9 cellular contexts compared by ENCODE assay signal in genomic region chr7:104328308-104328969, GRCh38. TPM values are rescaled to one million over a fixed set of nuclear protein-coding genes. Genes with fewer than 3 reads are reported as not detected.
DNase-seq lines count a peak whose midpoint lies in the region; ATAC-seq and TF ChIP-seq lines count a peak whose summit lies in the region.
"Had no signal": no experiment of that assay in that cellular context is flagged by ENCODE, and none has a peak within 500 bp of the region (broad histone marks: within the 10 kb centered on the region; RNA-seq: fewer than 3 reads in every experiment).

LHFPL3 (plus strand) TSS chr7:104328603.

- no peak for DNase-seq in AG04450 (ENCODE audit: low read depth, low spot score)
- no peak for DNase-seq in ascending aorta (ENCODE audit: low spot score in 2 of 2)
- DNase-seq in mesothelial cell of epicardium (ENCODE audit: low spot score in 2 of 2, unreplicated experiment in 2 of 2): peak; percentile 21 to 42
- DNase-seq in stimulated activated CD4-positive, alpha-beta T cell treated with anti-CD3 and anti-CD28 coated beads, Interleukin-4, amount 100 ng/mL, for 1 hour: no peak
- DNase-seq in superior temporal gyrus (ENCODE audit: extremely low spot score): no peak

- CTCF ChIA-PET in AG04450 (lab: Charles Lee): no interaction called here

- H3K9me3 Mint-ChIP-seq in mesothelial cell of epicardium: no peaks in the 10 kb centered on the region

- H3K27ac Mint-ChIP-seq in mesothelial cell of epicardium: no peak within 1 kb of the TSS

- peaks cover 2% of the 10 kb centered on the region for H3K4me1 Mint-ChIP-seq in mesothelial cell of epicardium

- POLR2A ChIA-PET in AG04450 (lab: Yijun Ruan, JAX): no interaction called here

- H3K27me3 Mint-ChIP-seq in mesothelial cell of epicardium (ENCODE audit: low read depth): peaks cover 95% of the 10 kb centered on the region

- H3K9me3 ChIP-seq in AG04450 (ENCODE audit: control insufficient read depth, insufficient read depth, low read length) (no peaks in the 10 kb centered on the region), HUES64 (ENCODE audit: insufficient read depth, low read depth, low read length) (no peaks in the 10 kb centered on the region), ascending aorta (no peaks in the 10 kb centered on the region)
- H3K9me3 ChIP-seq: neutrophil had no signal

- TF ChIP-seq CTCF in AG04450 (IDR thresholded peaks at IDR 0.05; ENCODE audit: low read depth, low read length): no peak
- no peak for TF ChIP-seq CTCF in ascending aorta (IDR thresholded peaks at IDR 0.05)
- no peak for TF ChIP-seq CTCF in mesothelial cell of epicardium (IDR thresholded peaks at IDR 0.05; ENCODE audit: unreplicated experiment)

- H3K4me1 ChIP-seq in HUES64 (ENCODE audit: insufficient read depth, low read length) (no peaks in the 10 kb centered on the region), ascending aorta (no peaks in the 10 kb centered on the region)

- no peaks in the 10 kb centered on the region for H3K36me3 ChIP-seq in HUES64 (ENCODE audit: insufficient read depth, low read length)
- no peaks in the 10 kb centered on the region for H3K36me3 ChIP-seq in ascending aorta
- H3K36me3 ChIP-seq: neutrophil had no signal

- H3K4me3 Mint-ChIP-seq in mesothelial cell of epicardium: peak within 1 kb of the TSS; percentile 56

- H3K4me3 ChIP-seq in AG04450 (ENCODE audit: low read depth, low read length): peak within 1 kb of the TSS; percentile 34
- H3K4me3 ChIP-seq in HUES64 (ENCODE audit: low read length): peak within 1 kb of the TSS; percentile 56
- peak within 1 kb of the TSS; percentile 30 to 46 for H3K4me3 ChIP-seq in ascending aorta

- H3K9ac ChIP-seq in HUES64 (ENCODE audit: low read depth, low read length): peak within 1 kb of the TSS; percentile 37; the same call in 1 of the 2 replicates

- no peak within 1 kb of the TSS for H3K27ac ChIP-seq in AG04450 (ENCODE audit: low read depth, low read length)
- no peak within 1 kb of the TSS for H3K27ac ChIP-seq in HUES64 (ENCODE audit: low read depth, low read length)
- no peak within 1 kb of the TSS for H3K27ac ChIP-seq in ascending aorta
- H3K27ac ChIP-seq: neutrophil had no signal

- H3K36me3 Mint-ChIP-seq in mesothelial cell of epicardium: no peaks in the 10 kb centered on the region

- intact Hi-C loops in ascending aorta (cut with DNase I): no loop called here

- 1% methylated on average over 62 of the region's 62 CpGs for WGBS in HUES64

- no peak for ATAC-seq in HG02973 (IDR thresholded peaks at IDR 0.05; ENCODE audit: unreplicated experiment)
- ATAC-seq in HG03095 (IDR thresholded peaks at IDR 0.05; ENCODE audit: unreplicated experiment): no peak

- H3K27me3 ChIP-seq in AG04450 (ENCODE audit: control insufficient read depth, insufficient read depth, low read length) (peaks cover 30% of the 10 kb centered on the region), HUES64 (ENCODE audit: insufficient read depth, low read length) (peaks cover 94% of the 10 kb centered on the region), ascending aorta (no peaks in the 10 kb centered on the region)

RNA-seq across cellular contexts. Expression of gene LHFPL3, which starts in this region (rescaled TPM):
- polyA plus RNA-seq in AG04450 (2011; rRNA removed): not detected in 2 replicates
- not detected in 2 replicates for polyA minus RNA-seq in AG04450 (2011; rRNA and poly(A)+ RNA removed)
- polyA plus RNA-seq in HUES64 (2013, experiment 1 of 2): 0.15 TPM
- polyA plus RNA-seq in HUES64 (2013, experiment 2 of 2): 0.13 TPM
- total RNA-seq in ascending aorta (not detected), mesothelial cell of epicardium (not detected in 3 replicates)

Comparison
In these comparisons a context has a peak if more than half of its experiments do, and no peak if none do; other contexts are left out.
1. Peak in DNase-seq in mesothelial cell of epicardium; RNA of the gene not detected or under 1 TPM.